1 cellular context compared by ENCODE assay signal in genomic region chr9:105007143-105007542, GRCh38.
A peak's percentile ranks its signal among the peaks of the same experiment; 100 is the strongest.
TF ChIP-seq lines count a peak whose summit lies in the region.

No MANE protein-coding gene starts in this region.

TF ChIP-seq in SK-N-SH treated with all-trans-retinoic acid at 6 μM for 48 hours, 23 proteins besides CTCF, POLR2A, EP300 and RAD21 (continued from another document):
- TF ChIP-seq CREB5 (CRISPR knock-in tag; IDR thresholded peaks at IDR 0.05; ENCODE audit: low read depth) (no peak), TCF4 (CRISPR knock-in tag; IDR thresholded peaks at IDR 0.05; ENCODE audit: borderline replicate concordance) (no peak), ZFP3 (CRISPR knock-in tag; IDR thresholded peaks at IDR 0.05) (peak; percentile 33; the same call in 1 of the 2 replicates), ZNF8 (CRISPR knock-in tag; IDR thresholded peaks at IDR 0.05) (no peak), GLIS3 (CRISPR knock-in tag; IDR thresholded peaks at IDR 0.05) (no peak), BACH2 (CRISPR knock-in tag; IDR thresholded peaks at IDR 0.05; ENCODE audit: borderline replicate concordance) (no peak), ESRRG (CRISPR knock-in tag; IDR thresholded peaks at IDR 0.05) (no peak)
